10 cellular contexts compared by ENCODE assay signal in genomic region chr10:1074748-1075358, GRCh38. TPM values are rescaled to one million over a fixed set of nuclear protein-coding genes. Genes with fewer than 3 reads are reported as not detected.
DNase-seq lines count a peak whose midpoint lies in the region; ATAC-seq, FAIRE-seq and TF ChIP-seq lines count a peak whose summit lies in the region.
"Had no signal": no experiment of that assay in that cellular context is flagged by ENCODE, and none has a peak within 500 bp of the region (broad histone marks: within the 10 kb centered on the region; RNA-seq: fewer than 3 reads in every experiment).

No MANE protein-coding gene starts in this region.

- BruUV-seq in HepG2 (replicated peaks; lab: Mats Ljungman, UMichigan): no TSS peak

- peaks cover 29% of the 10 kb centered on the region for H3K36me3 Mint-ChIP-seq in GM23338 (ENCODE audit: low read depth)
- H3K36me3 Mint-ChIP-seq in activated naive CD8-positive, alpha-beta T cell treated with anti-CD3 and anti-CD28 coated beads, Interleukin-2, amount 50 U/mL, for 24 hours (ENCODE audit: low read depth): peaks cover 16% of the 10 kb centered on the region

- no peak for FAIRE-seq in HepG2 (lab: Jason Lieb, UNC)

- TF ChIP-seq CTCF in GM23338 (conservative IDR thresholded peaks at IDR 0.05; ENCODE audit: low read depth in 2 of 2): peak; percentile 45 to 55
- TF ChIP-seq CTCF in HepG2 (CRISPR knock-in tag; IDR thresholded peaks at IDR 0.05): peak; percentile 31; the same call in 1 of the 2 replicates
- no peak for TF ChIP-seq CTCF in prostate gland (IDR thresholded peaks at IDR 0.05)

- H3K9me3 Mint-ChIP-seq in GM23338: no peaks in the 10 kb centered on the region
- no peaks in the 10 kb centered on the region for H3K9me3 Mint-ChIP-seq in activated naive CD8-positive, alpha-beta T cell treated with anti-CD3 and anti-CD28 coated beads, Interleukin-2, amount 50 U/mL, for 24 hours
- H3K9me3 Mint-ChIP-seq: activated B cell treated with CpG ODN at 0.5 μM for 24 hours had no signal

- CTCF ChIA-PET in HepG2 (lab: Yijun Ruan, JAX; ENCODE audit: low intra/inter-chr PET ratio, low total read pairs): no interaction called here

- H3K27me3 ChIP-seq in GM23338 (ENCODE audit: insufficient read depth): no peaks in the 10 kb centered on the region
- no peaks in the 10 kb centered on the region for H3K27me3 ChIP-seq in HepG2 (ENCODE audit: control insufficient read depth in 1 of 2, insufficient read depth in 2 of 2, low read length in 2 of 2)
- H3K27me3 ChIP-seq in prostate gland (replicated peaks; ENCODE audit: insufficient read depth): no peaks in the 10 kb centered on the region

- intact Hi-C loops in HepG2 (cut with micrococcal nuclease; ENCODE audit: unreplicated experiment) (no loop called here), prostate gland (cut with DNase I) (no loop called here)

- no peaks in the 10 kb centered on the region for H3K9me2 ChIP-seq in GM23338 (ENCODE audit: insufficient read depth)

- in situ Hi-C loops in HepG2 (cut with HindIII; ENCODE audit: extremely low pct_ligation_motif_present, low pct_unique_long_range_greater_than_20kb): no loop called here

- H3K36me3 ChIP-seq in GM23338 (ENCODE audit: insufficient read depth) (peaks cover 24% of the 10 kb centered on the region; the same call in 1 of the 2 replicates), HepG2 (replicated peaks in 1 of 2; ENCODE audit: control insufficient read depth in 1 of 2, insufficient read depth in 2 of 2, low read length in 2 of 2) (peaks cover 9 to 30% of the 10 kb centered on the region in 2 experiments; a peak in 3 of 5 replicates), prostate gland (peaks cover under 1 to 4% of the 10 kb centered on the region in 2 donors)

- TF ChIP-seq EP300 in HepG2 (IDR thresholded peaks at IDR 0.05; ENCODE audit: low read depth in 2 of 2, low read length in 2 of 2) (no peak), HepG2 (CRISPR knock-in tag; IDR thresholded peaks at IDR 0.05; ENCODE audit: borderline replicate concordance) (no peak)

- H3K9me3 ChIP-seq in HepG2 (ENCODE audit: low read length) (no peaks in the 10 kb centered on the region), prostate gland (no peaks in the 10 kb centered on the region)

- H3K4me2 ChIP-seq in GM23338 (no peak overlapping the region), HepG2 (ENCODE audit: low read depth, low read length) (no peak overlapping the region)

- POLR2A ChIA-PET in HepG2 (lab: Yijun Ruan, JAX): no interaction called here

- peak overlapping the region; percentile 69; the same call in 1 of the 2 replicates for H3K27ac Mint-ChIP-seq in GM23338
- H3K27ac Mint-ChIP-seq in activated naive CD8-positive, alpha-beta T cell treated with anti-CD3 and anti-CD28 coated beads, Interleukin-2, amount 50 U/mL, for 24 hours: peak overlapping the region; percentile 50
- H3K27ac Mint-ChIP-seq: activated B cell treated with CpG ODN at 0.5 μM for 24 hours had no signal

- WGBS in HepG2 (ENCODE audit: low lambda C conversion rate): 95% methylated on average over 20 of the region's 20 CpGs
- 89% methylated on average over 20 of the region's 20 CpGs for WGBS in prostate gland

- H3F3A ChIP-seq in GM23338 (replicated peaks; ENCODE audit: low read depth): no peaks in the 10 kb centered on the region

- peak; percentile 31; the same call in 2 of the 3 replicates for ATAC-seq in GM23338
- ATAC-seq in activated naive CD8-positive, alpha-beta T cell treated with anti-CD3 and anti-CD28 coated beads, Interleukin-2, amount 50 U/mL, for 24 hours: no peak
- ATAC-seq in HepG2: 0 out of 3 replicates have a peak, but pooled peaks have one; percentile 36
- ATAC-seq in GM19467 (IDR thresholded peaks at IDR 0.05; ENCODE audit: unreplicated experiment): no peak
- no peak for ATAC-seq in GM21723 (IDR thresholded peaks at IDR 0.05; ENCODE audit: unreplicated experiment)

- TF ChIP-seq POLR2A in HepG2 (IDR thresholded peaks at IDR 0.05; ENCODE audit: insufficient read depth in 1 of 2, low read depth in 2 of 2, low read length in 2 of 2) (no peak), prostate gland (IDR thresholded peaks at IDR 0.05) (no peak)

- no peak overlapping the region for H3K9ac ChIP-seq in HepG2 (ENCODE audit: insufficient read depth, low read depth, low read length)

- H3K4me1 ChIP-seq in GM23338 (ENCODE audit: insufficient read depth): no peaks in the 10 kb centered on the region; the same call in 1 of the 2 replicates
- no peaks in the 10 kb centered on the region for H3K4me1 ChIP-seq in HepG2 (ENCODE audit: insufficient read depth, low read length)
- H3K4me1 ChIP-seq in prostate gland (replicated peaks): no peaks in the 10 kb centered on the region

- peak; percentile 15 for DNase-seq in CD1c-positive myeloid dendritic cell (ENCODE audit: extremely low spot score)
- DNase-seq in GM23338 (ENCODE audit: low spot score): peak; percentile 41
- no peak for DNase-seq in activated naive CD8-positive, alpha-beta T cell treated with anti-CD3 and anti-CD28 coated beads, Interleukin-2, amount 50 U/mL, for 24 hours
- DNase-seq in HepG2 (ENCODE audit: low spot score): no peak
- DNase-seq in SKM-1 (lab: John Stamatoyannopoulos, UW; ENCODE audit: unreplicated experiment): no peak
- no peak for DNase-seq in prostate gland (ENCODE audit: low spot score)
- DNase-seq: activated B cell treated with CpG ODN at 0.5 μM for 24 hours had no signal

- H3K27ac ChIP-seq in GM23338 (ENCODE audit: low read depth) (no peak overlapping the region), HepG2 (ENCODE audit: extremely low read length, insufficient read depth, low read length) (no peak overlapping the region), prostate gland (no peak overlapping the region)
- H3K27ac ChIP-seq: epithelial cell of prostate had no signal

- H3K4me3 ChIP-seq in GM23338 (no peak overlapping the region), HepG2 (replicated peaks in 1 of 3; ENCODE audit: insufficient read depth in 1 of 3, low read depth in 2 of 3, low read length in 3 of 3) (no peak overlapping the region), prostate gland (no peak overlapping the region)

- no peak overlapping the region for H3K4me3 Mint-ChIP-seq in GM23338
- H3K4me3 Mint-ChIP-seq in activated naive CD8-positive, alpha-beta T cell treated with anti-CD3 and anti-CD28 coated beads, Interleukin-2, amount 50 U/mL, for 24 hours: no peak overlapping the region
- H3K4me3 Mint-ChIP-seq: activated B cell treated with CpG ODN at 0.5 μM for 24 hours had no signal

- H4K20me1 ChIP-seq in GM23338 (replicated peaks; ENCODE audit: insufficient read depth) (0 out of 2 replicates have a peak, but pooled peaks cover 5% of the 10 kb centered on the region), HepG2 (ENCODE audit: insufficient read depth, low read length) (no peaks in the 10 kb centered on the region)

- no peak overlapping the region for H2AFZ ChIP-seq in GM23338
- H2AFZ ChIP-seq in HepG2 (ENCODE audit: low read length): no peak overlapping the region

- no peak for TF ChIP-seq RAD21 in HepG2 (CRISPR knock-in tag; IDR thresholded peaks at IDR 0.05)

- H3K27me3 Mint-ChIP-seq in GM23338 (ENCODE audit: insufficient read depth, low read depth, poor library complexity): no peaks in the 10 kb centered on the region
- H3K27me3 Mint-ChIP-seq in activated naive CD8-positive, alpha-beta T cell treated with anti-CD3 and anti-CD28 coated beads, Interleukin-2, amount 50 U/mL, for 24 hours: no peaks in the 10 kb centered on the region
- H3K27me3 Mint-ChIP-seq: activated B cell treated with CpG ODN at 0.5 μM for 24 hours had no signal

- 0 out of 2 replicates have a peak, but pooled peaks cover under 1% of the 10 kb centered on the region for H3K79me2 ChIP-seq in GM23338 (replicated peaks; ENCODE audit: insufficient read depth)
- peaks cover 4% of the 10 kb centered on the region for H3K79me2 ChIP-seq in HepG2 (ENCODE audit: insufficient read depth, low read length)

- H3K4me1 Mint-ChIP-seq in GM23338: peaks cover 4% of the 10 kb centered on the region; the same call in 2 of the 3 replicates
- H3K4me1 Mint-ChIP-seq in activated naive CD8-positive, alpha-beta T cell treated with anti-CD3 and anti-CD28 coated beads, Interleukin-2, amount 50 U/mL, for 24 hours: peaks cover 12% of the 10 kb centered on the region

RNA-seq across cellular contexts. Expression of gene WDR37, which starts 18.7 kb away (rescaled TPM):
- total RNA-seq in GM23338 (2014; rRNA removed; shearing (Covaris generic)): 9.7 and 10.2 TPM in 2 replicates
- 6.0 TPM in 2 replicates for polyA plus RNA-seq in GM23338 (2016; fragmentation: Nextera tagmentation; extraction: Ambion mirVana)
- total RNA-seq in HepG2 (2016; rRNA removed; fragmentation: Illumina TruSeq; extraction: Trizol): 5.4 and 5.9 TPM in 2 replicates
- 14.4 and 16.4 TPM in 2 replicates for total RNA-seq in HepG2 (2016; cell fraction: cytosol; rRNA removed; fragmentation: Illumina TruSeq; extraction: Trizol; ENCODE audit: low read depth)
- total RNA-seq in HepG2 (2016; cell fraction: insoluble cytoplasmic fraction; rRNA removed; fragmentation: Illumina TruSeq; extraction: Trizol): 4.7 and 6.1 TPM in 2 replicates
- 8.1 and 8.5 TPM in 2 replicates for total RNA-seq in HepG2 (2016; cell fraction: membrane; rRNA removed; fragmentation: Illumina TruSeq; extraction: Trizol)
- 7.7 and 7.8 TPM in 2 replicates for total RNA-seq in HepG2 (2016; cell fraction: nucleus; rRNA removed; fragmentation: Illumina TruSeq; extraction: Trizol)
- 7.5 and 8.6 TPM in 2 replicates for polyA plus RNA-seq in HepG2 (2011; rRNA removed)
- polyA plus RNA-seq in HepG2 (2011; cell fraction: cytosol; rRNA removed): 5.3 TPM in 2 replicates
- 19.8 and 22.5 TPM in 2 replicates for polyA plus RNA-seq in HepG2 (2011; cell fraction: nucleus; rRNA removed)
- 6.1 and 6.9 TPM in 2 replicates for polyA plus RNA-seq in HepG2 (2012)
- 0.37 and 0.41 TPM in 2 replicates for polyA plus RNA-seq in HepG2 (2016; cell fraction: cytosol; fragmentation: Illumina TruSeq; extraction: Trizol; ENCODE audit: low read depth)
- polyA plus RNA-seq in HepG2 (2016; cell fraction: insoluble cytoplasmic fraction; fragmentation: Illumina TruSeq; extraction: Trizol; ENCODE audit: low read depth): 4.6 and 5.8 TPM in 2 replicates
- 1.1 and 1.2 TPM in 2 replicates for polyA plus RNA-seq in HepG2 (2016; cell fraction: membrane; fragmentation: Illumina TruSeq; extraction: Trizol; ENCODE audit: low read depth)
- polyA plus RNA-seq in HepG2 (2016; cell fraction: nucleus; fragmentation: Illumina TruSeq; extraction: Trizol; ENCODE audit: insufficient read depth, low read depth): 16.0 TPM in 2 replicates
- 39.9 and 41.7 TPM in 2 replicates for polyA minus RNA-seq in HepG2 (2011; rRNA and poly(A)+ RNA removed; ENCODE audit: low replicate concordance)
- 7.3 and 13.4 TPM in 2 replicates for polyA minus RNA-seq in HepG2 (2011; cell fraction: cytosol; rRNA and poly(A)+ RNA removed)
- 16.2 and 17.1 TPM in 2 replicates for polyA minus RNA-seq in HepG2 (2011; cell fraction: nucleus; rRNA and poly(A)+ RNA removed)
- 10 to 100 TPM; 11.9 to 22.8 TPM for total RNA-seq in prostate gland

RNA-seq across cellular contexts. Expression of gene IDI1, which starts 25.9 kb away (rescaled TPM):
- total RNA-seq in GM23338 (2014; rRNA removed; shearing (Covaris generic)): 147 and 154 TPM in 2 replicates
- polyA plus RNA-seq in GM23338 (2016; fragmentation: Nextera tagmentation; extraction: Ambion mirVana) (99.0 and 119 TPM in 2 replicates), HepG2 (2011; rRNA removed) (44.4 and 56.6 TPM in 2 replicates)
- total RNA-seq in HepG2 (2016; rRNA removed; fragmentation: Illumina TruSeq; extraction: Trizol) (145 and 247 TPM in 2 replicates), prostate gland (10 to 100 TPM; 30.9 to 36.8 TPM)
- total RNA-seq in HepG2 (2016; cell fraction: cytosol; rRNA removed; fragmentation: Illumina TruSeq; extraction: Trizol; ENCODE audit: low read depth): 30.6 and 36.4 TPM in 2 replicates
- total RNA-seq in HepG2 (2016; cell fraction: insoluble cytoplasmic fraction; rRNA removed; fragmentation: Illumina TruSeq; extraction: Trizol): 151 and 249 TPM in 2 replicates
- 51.4 and 56.7 TPM in 2 replicates for total RNA-seq in HepG2 (2016; cell fraction: membrane; rRNA removed; fragmentation: Illumina TruSeq; extraction: Trizol)
- total RNA-seq in HepG2 (2016; cell fraction: nucleus; rRNA removed; fragmentation: Illumina TruSeq; extraction: Trizol): 95.7 and 98.8 TPM in 2 replicates
- polyA plus RNA-seq in HepG2 (2011; cell fraction: cytosol; rRNA removed): 17.6 and 37.3 TPM in 2 replicates
- polyA plus RNA-seq in HepG2 (2011; cell fraction: nucleus; rRNA removed): 43.0 and 68.2 TPM in 2 replicates
- 95.0 and 101 TPM in 2 replicates for polyA plus RNA-seq in HepG2 (2012)
- polyA plus RNA-seq in HepG2 (2016; cell fraction: cytosol; fragmentation: Illumina TruSeq; extraction: Trizol; ENCODE audit: low read depth): 11.6 and 13.1 TPM in 2 replicates
- 253 and 286 TPM in 2 replicates for polyA plus RNA-seq in HepG2 (2016; cell fraction: insoluble cytoplasmic fraction; fragmentation: Illumina TruSeq; extraction: Trizol; ENCODE audit: low read depth)
- 34.8 and 35.9 TPM in 2 replicates for polyA plus RNA-seq in HepG2 (2016; cell fraction: membrane; fragmentation: Illumina TruSeq; extraction: Trizol; ENCODE audit: low read depth)
- 142 and 155 TPM in 2 replicates for polyA plus RNA-seq in HepG2 (2016; cell fraction: nucleus; fragmentation: Illumina TruSeq; extraction: Trizol; ENCODE audit: insufficient read depth, low read depth)
- 13.6 and 22.4 TPM in 2 replicates for polyA minus RNA-seq in HepG2 (2011; rRNA and poly(A)+ RNA removed; ENCODE audit: low replicate concordance)
- 13.5 and 22.8 TPM in 2 replicates for polyA minus RNA-seq in HepG2 (2011; cell fraction: cytosol; rRNA and poly(A)+ RNA removed)
- 43.5 and 60.7 TPM in 2 replicates for polyA minus RNA-seq in HepG2 (2011; cell fraction: nucleus; rRNA and poly(A)+ RNA removed)

RNA-seq across cellular contexts. Expression of gene IDI2, which starts 49.2 kb away (rescaled TPM):
- total RNA-seq in GM23338 (2014; rRNA removed; shearing (Covaris generic)): not detected in 2 replicates
- polyA plus RNA-seq in GM23338 (2016; fragmentation: Nextera tagmentation; extraction: Ambion mirVana) (not detected in 2 replicates), HepG2 (2011; rRNA removed) (not detected in 2 replicates)
- total RNA-seq in HepG2 (2016; rRNA removed; fragmentation: Illumina TruSeq; extraction: Trizol) (not detected in 2 replicates), prostate gland (not detected)
- not detected in 2 replicates for total RNA-seq in HepG2 (2016; cell fraction: cytosol; rRNA removed; fragmentation: Illumina TruSeq; extraction: Trizol; ENCODE audit: low read depth)
- total RNA-seq in HepG2 (2016; cell fraction: insoluble cytoplasmic fraction; rRNA removed; fragmentation: Illumina TruSeq; extraction: Trizol): not detected in 2 replicates
- total RNA-seq in HepG2 (2016; cell fraction: membrane; rRNA removed; fragmentation: Illumina TruSeq; extraction: Trizol): not detected in 2 replicates
- total RNA-seq in HepG2 (2016; cell fraction: nucleus; rRNA removed; fragmentation: Illumina TruSeq; extraction: Trizol): not detected in 2 replicates
- polyA plus RNA-seq in HepG2 (2011; cell fraction: cytosol; rRNA removed): not detected in 2 replicates
- polyA plus RNA-seq in HepG2 (2011; cell fraction: nucleus; rRNA removed): not detected in 2 replicates
- polyA plus RNA-seq in HepG2 (2012): not detected in 2 replicates
- polyA plus RNA-seq in HepG2 (2016; cell fraction: cytosol; fragmentation: Illumina TruSeq; extraction: Trizol; ENCODE audit: low read depth): not detected in 2 replicates
- polyA plus RNA-seq in HepG2 (2016; cell fraction: insoluble cytoplasmic fraction; fragmentation: Illumina TruSeq; extraction: Trizol; ENCODE audit: low read depth): not detected in 2 replicates
- polyA plus RNA-seq in HepG2 (2016; cell fraction: membrane; fragmentation: Illumina TruSeq; extraction: Trizol; ENCODE audit: low read depth): not detected in 2 replicates
- not detected in 2 replicates for polyA plus RNA-seq in HepG2 (2016; cell fraction: nucleus; fragmentation: Illumina TruSeq; extraction: Trizol; ENCODE audit: insufficient read depth, low read depth)
- not detected in 2 replicates for polyA minus RNA-seq in HepG2 (2011; rRNA and poly(A)+ RNA removed; ENCODE audit: low replicate concordance)
- polyA minus RNA-seq in HepG2 (2011; cell fraction: cytosol; rRNA and poly(A)+ RNA removed): not detected in 2 replicates
- polyA minus RNA-seq in HepG2 (2011; cell fraction: nucleus; rRNA and poly(A)+ RNA removed): not detected in 2 replicates
- total RNA-seq: activated B cell treated with CpG ODN at 0.5 μM for 24 hours had no signal

Comparison
In these comparisons a context has a peak if more than half of its experiments do, and no peak if none do; other contexts are left out.
1. DNase-seq: peak in CD1c-positive myeloid dendritic cell (single experiment) and GM23338 (single experiment); none in activated naive CD8-positive, alpha-beta T cell treated with anti-CD3 and anti-CD28 coated beads, Interleukin-2, amount 50 U/mL, for 24 hours (single experiment), HepG2 (single experiment), SKM-1 (single experiment) and prostate gland (single experiment).
2. ATAC-seq: peak in GM23338 (single experiment) and HepG2 (single experiment); none in activated naive CD8-positive, alpha-beta T cell treated with anti-CD3 and anti-CD28 coated beads, Interleukin-2, amount 50 U/mL, for 24 hours (single experiment), GM19467 (single experiment) and GM21723 (single experiment).
3. CTCF ChIP-seq: peak in GM23338 (2 of 2) and HepG2 (single experiment); none in prostate gland (0 of 4).